ENCODE assay signal across 23 cellular contexts in the genomic region with DNA sequence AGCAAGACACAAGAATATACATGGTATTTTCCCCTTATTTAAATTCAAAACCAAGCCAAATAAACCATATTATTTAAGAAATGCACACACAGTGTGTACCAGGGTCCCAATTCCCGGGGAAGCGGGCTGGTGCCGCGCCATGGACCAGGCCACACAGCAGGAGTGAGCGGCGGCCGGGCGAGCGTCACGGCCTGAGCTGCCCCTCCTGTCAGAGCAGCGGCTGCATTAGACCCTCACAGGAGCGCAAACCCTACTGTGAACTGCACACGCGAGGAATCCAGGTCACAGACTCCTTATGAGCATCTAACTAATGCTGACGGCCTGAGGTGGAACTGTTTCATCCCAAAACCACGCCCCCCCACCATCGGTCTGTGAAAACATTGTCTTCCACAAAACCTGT.
"Had no signal": no experiment of that assay in that cellular context is flagged by ENCODE, and none has a peak within 500 bp of the region (broad histone marks: within the 10 kb centered on the region; RNA-seq: fewer than 3 reads in every experiment).

No MANE protein-coding gene starts in this region.

- DNase-seq: dermis blood vessel endothelial cell; effector memory CD4-positive, alpha-beta T cell; foreskin fibroblast; gastrocnemius medialis; kidney; mucosa of descending colon; naive B cell; psoas muscle; right lobe of liver; small intestine; stimulated activated CD4-positive, alpha-beta T cell treated with anti-CD3 and anti-CD28 coated beads, Interleukin-15, amount 100 ng/mL, for 24 hours; stimulated activated CD4-positive, alpha-beta T cell treated with anti-CD3 and anti-CD28 coated beads, Interleukin-4, amount 100 ng/mL, for 1 hour; stimulated activated CD8-positive, alpha-beta memory T cell treated with anti-CD3 and anti-CD28 coated beads, Interleukin-4, amount 100 ng/mL, for 48 hours; stimulated activated naive CD4-positive, alpha-beta T cell; stimulated activated naive CD8-positive, alpha-beta T cell treated with anti-CD3 and anti-CD28 coated beads, Interleukin-15, amount 100 ng/mL, for 72 hours; transverse colon; upper lobe of right lung had no signal

- ATAC-seq: gastrocnemius medialis; left lobe of liver; mucosa of descending colon; natural killer cell treated with Interleukin-12 subunit alpha and Interleukin-12 subunit beta and Interleukin-15 and Interleukin-18, amount 100 ng/mL, for 72 hours; psoas muscle; right lobe of liver; stimulated activated naive CD8-positive, alpha-beta T cell treated with anti-CD3 and anti-CD28 coated beads, Interleukin-15, amount 100 ng/mL, for 72 hours; upper lobe of right lung had no signal

- H3K4me3 ChIP-seq: colonic mucosa, gastrocnemius medialis, lung, mucosa of descending colon, psoas muscle, right lobe of liver, suprapubic skin, transverse colon, upper lobe of right lung had no signal

- H3K27ac ChIP-seq: colonic mucosa, gastrocnemius medialis, psoas muscle, right lobe of liver, suprapubic skin, transverse colon, upper lobe of right lung had no signal

- H3K36me3 ChIP-seq: colonic mucosa, gastrocnemius medialis, right lobe of liver, suprapubic skin, transverse colon, upper lobe of right lung had no signal

- FAIRE-seq: endometrium, kidney, small intestine had no signal

- H3K9me3 ChIP-seq: colonic mucosa, gastrocnemius medialis, mucosa of descending colon, psoas muscle, right lobe of liver, suprapubic skin, transverse colon, upper lobe of right lung had no signal

- H3K4me1 ChIP-seq: colonic mucosa, gastrocnemius medialis, psoas muscle, right lobe of liver, transverse colon, upper lobe of right lung had no signal

- H3K27me3 ChIP-seq: colonic mucosa, gastrocnemius medialis, right lobe of liver, suprapubic skin, transverse colon, upper lobe of right lung had no signal
